Comparison of ENCODE assay signal across 8 cellular contexts in genomic region chr10:133257489-133258065, GRCh38. TPM values are rescaled to one million over a fixed set of nuclear protein-coding genes. Genes with fewer than 3 reads are reported as not detected.
A peak's percentile ranks its signal among the peaks of the same experiment; 100 is the strongest.
DNase-seq lines count a peak whose midpoint lies in the region; ATAC-seq, FAIRE-seq and TF ChIP-seq lines count a peak whose summit lies in the region.

No MANE protein-coding gene starts in this region.

- intact Hi-C loops in activated CD4-positive, alpha-beta T cell treated with anti-CD3 and anti-CD28 coated beads, Interleukin-2, amount 10 ng/mL, durations not matched to agents 24 days and 14 days (cut with micrococcal nuclease) = loop anchor here (5.0 kb wide), 1 partner anchor 295 kb away; no protein-coding TSS in a partner anchor
- intact Hi-C loops in breast epithelium (cut with DNase I; ENCODE audit: low total_unique reads) = no loop called here
- intact Hi-C loops in kidney (cut with DNase I) = no loop called here

- H3K9me3 Mint-ChIP-seq in activated CD4-positive, alpha-beta T cell treated with anti-CD3 and anti-CD28 coated beads, Interleukin-2, amount 10 ng/mL, durations not matched to agents 24 days and 14 days = peaks cover 4% of the 10 kb centered on the region

- peak overlapping the region; percentile 4 to 58 (median 34) for H3K4me3 ChIP-seq in breast epithelium
- no peak overlapping the region for H3K4me3 ChIP-seq in kidney (ENCODE audit: low read length in 2 of 2)
- peak overlapping the region in 4 of 5 donors; percentile 5 to 47 (median 30) for H3K4me3 ChIP-seq in subcutaneous abdominal adipose tissue (ENCODE audit: low read depth in 1 of 5, low read length in 5 of 5)

- peak overlapping the region; percentile 84 to 89 for H3K27ac ChIP-seq in breast epithelium
- no peak overlapping the region for H3K27ac ChIP-seq in kidney (ENCODE audit: low read depth in 2 of 2, low read length in 2 of 2)
- H3K27ac ChIP-seq in subcutaneous abdominal adipose tissue (ENCODE audit: low read depth, low read length) = no peak overlapping the region

- DNase-seq in activated CD4-positive, alpha-beta T cell treated with anti-CD3 and anti-CD28 coated beads, Interleukin-2, amount 10 ng/mL, durations not matched to agents 24 days and 14 days = peak; percentile 71
- no peak for DNase-seq in activated CD4-positive, alpha-beta T cell treated with anti-CD3 and anti-CD28 coated beads, Interleukin-2, amount 50 U/mL, for 4 hours
- DNase-seq in NCI-H1436 (lab: John Stamatoyannopoulos, UW) (peak; percentile 64), breast epithelium (ENCODE audit: low spot score in 2 of 2) (peak; percentile 53 to 71), kidney (peak; percentile 90)

- ATAC-seq in HG03342 (IDR thresholded peaks at IDR 0.05; ENCODE audit: unreplicated experiment) = no peak
- no peak for ATAC-seq in HG03139 (IDR thresholded peaks at IDR 0.05; ENCODE audit: unreplicated experiment)

- no peaks in the 10 kb centered on the region for H3K36me3 ChIP-seq in breast epithelium
- no peaks in the 10 kb centered on the region for H3K36me3 ChIP-seq in kidney (ENCODE audit: control insufficient read depth in 1 of 2, insufficient read depth in 2 of 2, low read length in 2 of 2)
- no peaks in the 10 kb centered on the region for H3K36me3 ChIP-seq in subcutaneous abdominal adipose tissue (ENCODE audit: control insufficient read depth in 5 of 5, insufficient read depth in 5 of 5, low read length in 5 of 5)

- H3K27ac Mint-ChIP-seq in activated CD4-positive, alpha-beta T cell treated with anti-CD3 and anti-CD28 coated beads, Interleukin-2, amount 10 ng/mL, durations not matched to agents 24 days and 14 days = peak overlapping the region; percentile 78

- peak overlapping the region; percentile 47 for H3K4me3 Mint-ChIP-seq in activated CD4-positive, alpha-beta T cell treated with anti-CD3 and anti-CD28 coated beads, Interleukin-2, amount 10 ng/mL, durations not matched to agents 24 days and 14 days

- TF ChIP-seq CTCF in breast epithelium (IDR thresholded peaks at IDR 0.05) = no peak
- peak; percentile 53 for TF ChIP-seq CTCF in kidney (IDR thresholded peaks at IDR 0.05; ENCODE audit: borderline replicate concordance, extremely low read depth, insufficient read depth)

- H3K4me1 ChIP-seq in breast epithelium (peaks cover 14 to 15% of the 10 kb centered on the region in 2 donors), kidney (ENCODE audit: control insufficient read depth in 1 of 2, insufficient read depth in 1 of 2, low read depth in 1 of 2, low read length in 2 of 2) (peaks cover 0 to 13% of the 10 kb centered on the region in 2 donors), subcutaneous abdominal adipose tissue (ENCODE audit: control insufficient read depth in 5 of 5, insufficient read depth in 5 of 5, low read length in 5 of 5) (peaks cover 6 to 57% (median 50%) of the 10 kb centered on the region in 5 donors)

- H3K9ac ChIP-seq in kidney (ENCODE audit: low read length in 2 of 2) (no peak overlapping the region), subcutaneous abdominal adipose tissue (ENCODE audit: low read length in 5 of 5) (peak overlapping the region in 3 of 5 donors; percentile 42 to 58 (median 54))

- H3K36me3 Mint-ChIP-seq in activated CD4-positive, alpha-beta T cell treated with anti-CD3 and anti-CD28 coated beads, Interleukin-2, amount 10 ng/mL, durations not matched to agents 24 days and 14 days (ENCODE audit: low read depth) = peaks cover 5% of the 10 kb centered on the region

- H3K27me3 ChIP-seq in breast epithelium (no peaks in the 10 kb centered on the region), subcutaneous abdominal adipose tissue (ENCODE audit: control insufficient read depth in 5 of 5, insufficient read depth in 4 of 5, low read length in 5 of 5) (peaks cover 0 to 3% (median 3%) of the 10 kb centered on the region in 5 donors)

- FAIRE-seq in kidney (lab: Jason Lieb, UNC) = no peak

- H3K9me3 ChIP-seq in breast epithelium (no peaks in the 10 kb centered on the region), kidney (ENCODE audit: control insufficient read depth in 1 of 2, low read length in 2 of 2) (no peaks in the 10 kb centered on the region), subcutaneous abdominal adipose tissue (ENCODE audit: control insufficient read depth in 5 of 5, low read length in 5 of 5) (no peaks in the 10 kb centered on the region)

- H3K27me3 Mint-ChIP-seq in activated CD4-positive, alpha-beta T cell treated with anti-CD3 and anti-CD28 coated beads, Interleukin-2, amount 10 ng/mL, durations not matched to agents 24 days and 14 days = peaks cover 3% of the 10 kb centered on the region

- peaks cover 34% of the 10 kb centered on the region for H3K4me1 Mint-ChIP-seq in activated CD4-positive, alpha-beta T cell treated with anti-CD3 and anti-CD28 coated beads, Interleukin-2, amount 10 ng/mL, durations not matched to agents 24 days and 14 days

- no peak for TF ChIP-seq POLR2A in breast epithelium (IDR thresholded peaks at IDR 0.05)

RNA-seq across cellular contexts. Expression of gene ADAM8, which starts 19.1 kb away (rescaled TPM):
- total RNA-seq in activated CD4-positive, alpha-beta T cell treated with anti-CD3 and anti-CD28 coated beads, Interleukin-2, amount 10 ng/mL, durations not matched to agents 24 days and 14 days = 143 and 165 TPM in 2 replicates
- total RNA-seq in breast epithelium = 1 to 10 TPM; 4.6 to 6.6 (median 5.0) TPM
- total RNA-seq in kidney = 16.6 TPM
- 3.4 TPM for polyA plus RNA-seq in kidney (ENCODE audit: insufficient read depth, low read depth, low replicate concordance)

RNA-seq across cellular contexts. Expression of gene VENTX, which starts 19.9 kb away (rescaled TPM):
- total RNA-seq in activated CD4-positive, alpha-beta T cell treated with anti-CD3 and anti-CD28 coated beads, Interleukin-2, amount 10 ng/mL, durations not matched to agents 24 days and 14 days = not detected in 2 replicates
- total RNA-seq in breast epithelium (1 to 10 TPM in 1 of 3 donors, under 1 TPM in 2; 0.33 to 4.6 (median 0.73) TPM), kidney (3.3 TPM)
- polyA plus RNA-seq in kidney (ENCODE audit: insufficient read depth, low read depth, low replicate concordance) = 0.39 TPM

RNA-seq across cellular contexts. Expression of gene UTF1, which starts 27.6 kb away (rescaled TPM):
- 0.17 and 0.19 TPM in 2 replicates for total RNA-seq in activated CD4-positive, alpha-beta T cell treated with anti-CD3 and anti-CD28 coated beads, Interleukin-2, amount 10 ng/mL, durations not matched to agents 24 days and 14 days
- total RNA-seq in breast epithelium = not detected
- not detected for total RNA-seq in kidney
- polyA plus RNA-seq in kidney (ENCODE audit: insufficient read depth, low read depth, low replicate concordance) = not detected

RNA-seq across cellular contexts. Expression of gene TUBGCP2, which starts 51.1 kb away (rescaled TPM):
- 65.3 and 70.6 TPM in 2 replicates for total RNA-seq in activated CD4-positive, alpha-beta T cell treated with anti-CD3 and anti-CD28 coated beads, Interleukin-2, amount 10 ng/mL, durations not matched to agents 24 days and 14 days
- total RNA-seq in breast epithelium (10 to 100 TPM; 33.6 to 40.0 (median 39.5) TPM), kidney (61.4 TPM)
- polyA plus RNA-seq in kidney (ENCODE audit: insufficient read depth, low read depth, low replicate concordance) = 93.3 TPM

RNA-seq across cellular contexts. Expression of gene ZNF511, which starts 51.1 kb away (rescaled TPM):
- total RNA-seq in activated CD4-positive, alpha-beta T cell treated with anti-CD3 and anti-CD28 coated beads, Interleukin-2, amount 10 ng/mL, durations not matched to agents 24 days and 14 days = 83.8 and 87.2 TPM in 2 replicates
- 10 to 100 TPM; 27.4 to 33.2 (median 32.1) TPM for total RNA-seq in breast epithelium
- 35.6 TPM for total RNA-seq in kidney
- polyA plus RNA-seq in kidney (ENCODE audit: insufficient read depth, low read depth, low replicate concordance) = 50.7 TPM

Comparison
In these comparisons a context has a peak if more than half of its experiments do, and no peak if none do; other contexts are left out.
1. DNase-seq: peak in activated CD4-positive, alpha-beta T cell treated with anti-CD3 and anti-CD28 coated beads, Interleukin-2, amount 10 ng/mL, durations not matched to agents 24 days and 14 days (single experiment), NCI-H1436 (single experiment), breast epithelium (2 of 2) and kidney (single experiment); none in activated CD4-positive, alpha-beta T cell treated with anti-CD3 and anti-CD28 coated beads, Interleukin-2, amount 50 U/mL, for 4 hours (0 of 2).
2. H3K27ac ChIP-seq: peak in breast epithelium (2 of 2); none in kidney (0 of 2) and subcutaneous abdominal adipose tissue (single experiment).
3. H3K4me3 ChIP-seq: peak in breast epithelium (3 of 3) and subcutaneous abdominal adipose tissue (4 of 5); none in kidney (0 of 2).
4. H3K9ac ChIP-seq: peak in subcutaneous abdominal adipose tissue (3 of 5); none in kidney (0 of 2).